In genomic region chr1:228405200-228405978, GRCh38 we compare ENCODE assay signal across 8 cellular contexts. TPM values are rescaled to one million over a fixed set of nuclear protein-coding genes. Genes with fewer than 3 reads are reported as not detected.
DNase-seq lines count a peak whose midpoint lies in the region; ATAC-seq and TF ChIP-seq lines count a peak whose summit lies in the region.

No MANE protein-coding gene starts in this region.

- intact Hi-C loops in activated CD4-positive, alpha-beta T cell treated with anti-CD3 and anti-CD28 coated beads, Interleukin-2, amount 10 ng/mL, durations not matched to agents 24 days and 14 days (cut with micrococcal nuclease), result loop anchor here (2.0 to 10.0 kb wide), 5 partner anchors 131 to 323 kb away; partner anchors contain the start of genes ARF1, GUK1 and MRPL55
- intact Hi-C loops in activated T-helper 1 cell treated with anti-CD3 and anti-CD28 coated beads, Interleukin-12 subunit alpha, Interleukin-12 subunit beta, Interleukin-2, Interleukin-4 antibody, amounts not matched to agents 30 ng/mL and 10 ng/mL and 1 ng/mL, durations not matched to agents 14 hours and 24 hours and 36 hours (cut with micrococcal nuclease), result loop anchor here (2.0 to 10.0 kb wide), 4 partner anchors 27 to 641 kb away; no protein-coding TSS in a partner anchor
- intact Hi-C loops in testis (cut with DNase I; ENCODE audit: low total_unique reads), result no loop called here

- H3K27me3 ChIP-seq in iPS-20b (ENCODE audit: insufficient read depth, low read length) (no peaks in the 10 kb centered on the region), testis (no peaks in the 10 kb centered on the region)

- peak; percentile 65 for DNase-seq in activated CD4-positive, alpha-beta T cell treated with anti-CD3 and anti-CD28 coated beads, Interleukin-2, amount 10 ng/mL, durations not matched to agents 24 days and 14 days
- no peak for DNase-seq in activated CD4-positive, alpha-beta T cell treated with anti-CD3 and anti-CD28 coated beads for 48 hours
- no peak for DNase-seq in activated T-helper 1 cell treated with anti-CD3 and anti-CD28 coated beads, Interleukin-12 subunit alpha, Interleukin-12 subunit beta, Interleukin-2, Interleukin-4 antibody, amounts not matched to agents 30 ng/mL and 10 ng/mL and 1 ng/mL, durations not matched to agents 14 hours and 24 hours and 36 hours (ENCODE audit: low spot score)
- DNase-seq in testis, result no peak
- DNase-seq in G401 (ENCODE audit: low spot score), result no peak

- H3K36me3 ChIP-seq in iPS-20b (ENCODE audit: insufficient read depth, low read depth, low read length) (peaks cover 40% of the 10 kb centered on the region), testis (ENCODE audit: low read depth, missing control alignments) (no peaks in the 10 kb centered on the region)

- peak overlapping the region; percentile 88 for H3K9ac ChIP-seq in iPS-20b (ENCODE audit: low read depth, low read length)

- TF ChIP-seq CTCF in testis (IDR thresholded peaks at IDR 0.05), result no peak

- TF ChIP-seq POLR2A in testis (IDR thresholded peaks at IDR 0.05), result no peak

- H3K27ac Mint-ChIP-seq in activated CD4-positive, alpha-beta T cell treated with anti-CD3 and anti-CD28 coated beads, Interleukin-2, amount 10 ng/mL, durations not matched to agents 24 days and 14 days, result peak overlapping the region; percentile 94
- peak overlapping the region; percentile 97 for H3K27ac Mint-ChIP-seq in activated T-helper 1 cell treated with anti-CD3 and anti-CD28 coated beads, Interleukin-12 subunit alpha, Interleukin-12 subunit beta, Interleukin-2, Interleukin-4 antibody, amounts not matched to agents 30 ng/mL and 10 ng/mL and 1 ng/mL, durations not matched to agents 14 hours and 24 hours and 36 hours

- H3K36me3 Mint-ChIP-seq in activated CD4-positive, alpha-beta T cell treated with anti-CD3 and anti-CD28 coated beads, Interleukin-2, amount 10 ng/mL, durations not matched to agents 24 days and 14 days (ENCODE audit: low read depth), result peaks cover 38% of the 10 kb centered on the region
- H3K36me3 Mint-ChIP-seq in activated T-helper 1 cell treated with anti-CD3 and anti-CD28 coated beads, Interleukin-12 subunit alpha, Interleukin-12 subunit beta, Interleukin-2, Interleukin-4 antibody, amounts not matched to agents 30 ng/mL and 10 ng/mL and 1 ng/mL, durations not matched to agents 14 hours and 24 hours and 36 hours (ENCODE audit: low read depth), result peaks cover 41% of the 10 kb centered on the region

- no peaks in the 10 kb centered on the region for H3K9me3 Mint-ChIP-seq in activated CD4-positive, alpha-beta T cell treated with anti-CD3 and anti-CD28 coated beads, Interleukin-2, amount 10 ng/mL, durations not matched to agents 24 days and 14 days
- H3K9me3 Mint-ChIP-seq in activated T-helper 1 cell treated with anti-CD3 and anti-CD28 coated beads, Interleukin-12 subunit alpha, Interleukin-12 subunit beta, Interleukin-2, Interleukin-4 antibody, amounts not matched to agents 30 ng/mL and 10 ng/mL and 1 ng/mL, durations not matched to agents 14 hours and 24 hours and 36 hours, result no peaks in the 10 kb centered on the region

- peaks cover 50% of the 10 kb centered on the region for H3K4me1 Mint-ChIP-seq in activated CD4-positive, alpha-beta T cell treated with anti-CD3 and anti-CD28 coated beads, Interleukin-2, amount 10 ng/mL, durations not matched to agents 24 days and 14 days
- peaks cover 52% of the 10 kb centered on the region for H3K4me1 Mint-ChIP-seq in activated T-helper 1 cell treated with anti-CD3 and anti-CD28 coated beads, Interleukin-12 subunit alpha, Interleukin-12 subunit beta, Interleukin-2, Interleukin-4 antibody, amounts not matched to agents 30 ng/mL and 10 ng/mL and 1 ng/mL, durations not matched to agents 14 hours and 24 hours and 36 hours (ENCODE audit: low read depth)

- H3K27me3 Mint-ChIP-seq in activated CD4-positive, alpha-beta T cell treated with anti-CD3 and anti-CD28 coated beads, Interleukin-2, amount 10 ng/mL, durations not matched to agents 24 days and 14 days, result no peaks in the 10 kb centered on the region
- H3K27me3 Mint-ChIP-seq in activated T-helper 1 cell treated with anti-CD3 and anti-CD28 coated beads, Interleukin-12 subunit alpha, Interleukin-12 subunit beta, Interleukin-2, Interleukin-4 antibody, amounts not matched to agents 30 ng/mL and 10 ng/mL and 1 ng/mL, durations not matched to agents 14 hours and 24 hours and 36 hours (ENCODE audit: insufficient read depth), result no peaks in the 10 kb centered on the region

- H3K9me3 ChIP-seq in iPS-20b (ENCODE audit: insufficient read depth, low read depth, low read length) (no peaks in the 10 kb centered on the region), testis (no peaks in the 10 kb centered on the region)

- peak overlapping the region; percentile 98 for H3K4me3 Mint-ChIP-seq in activated CD4-positive, alpha-beta T cell treated with anti-CD3 and anti-CD28 coated beads, Interleukin-2, amount 10 ng/mL, durations not matched to agents 24 days and 14 days
- peak overlapping the region; percentile 98 for H3K4me3 Mint-ChIP-seq in activated T-helper 1 cell treated with anti-CD3 and anti-CD28 coated beads, Interleukin-12 subunit alpha, Interleukin-12 subunit beta, Interleukin-2, Interleukin-4 antibody, amounts not matched to agents 30 ng/mL and 10 ng/mL and 1 ng/mL, durations not matched to agents 14 hours and 24 hours and 36 hours

- peak overlapping the region; percentile 90 for H3K4me3 ChIP-seq in iPS-20b (ENCODE audit: low read length)
- H3K4me3 ChIP-seq in testis, result peak overlapping the region; percentile 91 to 92

- ATAC-seq in GM21786 (IDR thresholded peaks at IDR 0.05; ENCODE audit: unreplicated experiment), result no peak
- ATAC-seq in HG03342 (IDR thresholded peaks at IDR 0.05; ENCODE audit: unreplicated experiment), result no peak

- H3K4me1 ChIP-seq in iPS-20b (ENCODE audit: insufficient read depth, low read length) (peaks cover 16% of the 10 kb centered on the region), testis (peaks cover 19% of the 10 kb centered on the region)

- WGBS in testis, 2 donors, result 22 to 26% methylated on average over 11 of the region's 11 CpGs

- in situ Hi-C loops in G401 (cut with HindIII; ENCODE audit: low sequenced_read_pairs), result no loop called here

- no peak overlapping the region for H3K27ac ChIP-seq in iPS-20b (ENCODE audit: low read length)
- peak overlapping the region in 1 of 2 donors; percentile 24 for H3K27ac ChIP-seq in testis

RNA-seq across cellular contexts. Expression of gene TRIM11, which starts 1.2 kb away (rescaled TPM):
- total RNA-seq in activated CD4-positive, alpha-beta T cell treated with anti-CD3 and anti-CD28 coated beads, Interleukin-2, amount 10 ng/mL, durations not matched to agents 24 days and 14 days, result 55.7 and 59.3 TPM in 2 replicates
- 60.7 and 63.2 TPM in 2 replicates for total RNA-seq in activated T-helper 1 cell treated with anti-CD3 and anti-CD28 coated beads, Interleukin-12 subunit alpha, Interleukin-12 subunit beta, Interleukin-2, Interleukin-4 antibody, amounts not matched to agents 30 ng/mL and 10 ng/mL and 1 ng/mL, durations not matched to agents 14 hours and 24 hours and 36 hours
- total RNA-seq in testis, result 10 to 100 TPM; 30.1 to 37.8 TPM
- polyA plus RNA-seq in testis (ENCODE audit: insufficient read depth, low read depth, low replicate concordance), result 19.5 TPM
- total RNA-seq in G401 (2014; rRNA removed; shearing (Covaris generic)), result 40.4 and 43.6 TPM in 2 replicates

RNA-seq across cellular contexts. Expression of gene TRIM17, which starts 11.3 kb away (rescaled TPM):
- 1.7 and 2.8 TPM in 2 replicates for total RNA-seq in activated CD4-positive, alpha-beta T cell treated with anti-CD3 and anti-CD28 coated beads, Interleukin-2, amount 10 ng/mL, durations not matched to agents 24 days and 14 days
- 1.4 and 1.7 TPM in 2 replicates for total RNA-seq in activated T-helper 1 cell treated with anti-CD3 and anti-CD28 coated beads, Interleukin-12 subunit alpha, Interleukin-12 subunit beta, Interleukin-2, Interleukin-4 antibody, amounts not matched to agents 30 ng/mL and 10 ng/mL and 1 ng/mL, durations not matched to agents 14 hours and 24 hours and 36 hours
- 10 to 100 TPM; 21.4 to 33.6 TPM for total RNA-seq in testis
- polyA plus RNA-seq in testis (ENCODE audit: insufficient read depth, low read depth, low replicate concordance), result 37.4 TPM
- not detected in 2 replicates for total RNA-seq in G401 (2014; rRNA removed; shearing (Covaris generic))
